In genomic region chr1:212218911-212219310, GRCh38 we compare ENCODE assay signal across 8 cellular contexts.
DNase-seq lines count a peak whose midpoint lies in the region; ATAC-seq and TF ChIP-seq lines count a peak whose summit lies in the region.

No MANE protein-coding gene starts in this region.

- no peak overlapping the region for H3K27ac ChIP-seq in sigmoid colon

- no peak for TF ChIP-seq EP300 in sigmoid colon (IDR thresholded peaks at IDR 0.05)

- TF ChIP-seq POLR2A in sigmoid colon (IDR thresholded peaks at IDR 0.05): no peak

- ATAC-seq in GM21381 (IDR thresholded peaks at IDR 0.05; ENCODE audit: unreplicated experiment) (peak; percentile 93), HG03565 (IDR thresholded peaks at IDR 0.05; ENCODE audit: unreplicated experiment) (peak; percentile 91)

- WGBS in sigmoid colon, 2 donors: 35 to 74% methylated on average over 2 of the region's 2 CpGs

- peak; percentile 40 for DNase-seq in GM06990 (ENCODE audit: extremely low read depth, insufficient read length)
- DNase-seq in epithelial cell of proximal tubule (ENCODE audit: low read depth): peak; percentile 96
- DNase-seq in NCI-H1694 treated with DMSO at 0.1 percent for 48 hours (lab: John Stamatoyannopoulos, UW): no peak
- DNase-seq in SHP77 (lab: John Stamatoyannopoulos, UW): no peak
- DNase-seq in sigmoid colon: no peak
- DNase-seq in NCI-H69 (lab: John Stamatoyannopoulos, UW): no peak

- no peaks in the 10 kb centered on the region for H3K4me1 ChIP-seq in sigmoid colon

- H3K36me3 ChIP-seq in GM06990 (ENCODE audit: control insufficient read depth, insufficient read depth, low read length): no peaks in the 10 kb centered on the region
- no peaks in the 10 kb centered on the region for H3K36me3 ChIP-seq in sigmoid colon

- H3K9me3 ChIP-seq in sigmoid colon: no peaks in the 10 kb centered on the region

- TF ChIP-seq CTCF in GM06990 (IDR thresholded peaks at IDR 0.05; ENCODE audit: insufficient read depth, low read length, poor library complexity, severe bottlenecking): no peak
- no peak for TF ChIP-seq CTCF in epithelial cell of proximal tubule (conservative IDR thresholded peaks at IDR 0.05; ENCODE audit: low read depth, low read length)
- TF ChIP-seq CTCF in sigmoid colon (IDR thresholded peaks at IDR 0.05): no peak

- H3K4me3 ChIP-seq in GM06990 (replicated peaks; ENCODE audit: low read depth, low read length) (no peak overlapping the region), epithelial cell of proximal tubule (ENCODE audit: low read depth, low read length) (no peak overlapping the region), sigmoid colon (no peak overlapping the region)

- intact Hi-C loops in sigmoid colon (cut with DNase I): no loop called here

- H3K27me3 ChIP-seq in GM06990 (replicated peaks; ENCODE audit: control insufficient read depth, insufficient read depth, low read length) (no peaks in the 10 kb centered on the region; the same call in 1 of the 2 replicates), sigmoid colon (no peaks in the 10 kb centered on the region)

Comparison
In these comparisons a context has a peak if more than half of its experiments do, and no peak if none do; other contexts are left out.
1. DNase-seq: peak in GM06990 (single experiment) and epithelial cell of proximal tubule (single experiment); none in NCI-H1694 treated with DMSO at 0.1 percent for 48 hours (single experiment), SHP77 (0 of 2), sigmoid colon (single experiment) and NCI-H69 (single experiment).